ENCODE assay signal across 8 cellular contexts in the genomic region with DNA sequence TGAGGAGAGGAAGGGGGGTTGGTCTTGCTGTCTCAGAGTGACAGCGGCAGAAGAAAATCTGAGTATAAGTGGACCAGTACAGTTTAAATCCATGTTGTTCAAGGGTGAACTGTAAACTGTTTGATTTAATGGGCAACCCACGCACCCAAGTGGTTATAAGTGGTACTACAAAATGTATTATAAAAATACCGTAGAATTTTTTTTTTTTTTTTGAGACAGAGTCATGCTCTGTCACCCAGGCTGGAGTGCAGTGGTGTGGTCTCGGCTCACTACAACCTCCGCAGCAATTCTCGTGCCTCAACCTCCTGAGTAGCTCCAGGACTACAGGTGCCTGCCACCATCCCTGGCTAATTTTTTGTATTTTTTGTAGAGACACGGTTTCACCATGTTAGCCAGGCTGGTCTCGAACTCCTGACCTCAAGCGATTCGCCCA. TPM values are rescaled to one million over a fixed set of nuclear protein-coding genes. Genes with fewer than 3 reads are reported as not detected.
DNase-seq lines count a peak whose midpoint lies in the region; ATAC-seq and TF ChIP-seq lines count a peak whose summit lies in the region.

No MANE protein-coding gene starts in this region.

- H3K4me3 ChIP-seq in SU-DHL-6 (ENCODE audit: insufficient read depth, low read length, poor library complexity, severe bottlenecking) (no peak overlapping the region), tibial nerve (no peak overlapping the region)

- CTCF ChIA-PET in activated CD4-positive, alpha-beta T cell treated with anti-CD3 and anti-CD28 coated beads for 36 hours (lab: Charles Lee), result interaction anchor here (0.6 to 2.0 kb wide), 12 partner anchors 11 to 295 kb away, joined by 3 to 6 read pairs (median 3); a partner anchor contains a TSS

- H3K36me3 Mint-ChIP-seq in activated CD4-positive, alpha-beta T cell treated with anti-CD3 and anti-CD28 coated beads for 36 hours (ENCODE audit: low read depth), result peaks cover 14% of the 10 kb centered on the region
- peaks cover 10% of the 10 kb centered on the region for H3K36me3 Mint-ChIP-seq in memory B cell

- DNase-seq in activated CD4-positive, alpha-beta T cell treated with anti-CD3 and anti-CD28 coated beads for 36 hours, result peak; percentile 56
- DNase-seq in activated CD4-positive, alpha-beta T cell treated with anti-CD3 and anti-CD28 coated beads for 1 hour, result no peak
- DNase-seq in NCI-H128 (lab: John Stamatoyannopoulos, UW; ENCODE audit: unreplicated experiment) (peak; percentile 47), memory B cell (ENCODE audit: low spot score in 2 of 2) (peak in 1 of 2 donors; percentile 50), tibial nerve (ENCODE audit: low spot score in 2 of 2) (peak in 1 of 2 donors; percentile 53)
- DNase-seq in central memory CD4-positive, alpha-beta T cell, result peak; percentile 56

- H4K20me1 ChIP-seq in SU-DHL-6 (ENCODE audit: low read depth, low read length), result no peaks in the 10 kb centered on the region

- H3K27ac ChIP-seq in SU-DHL-6 (ENCODE audit: low read depth, low read length) (no peak overlapping the region), tibial nerve (no peak overlapping the region)

- no peak for TF ChIP-seq POLR2A in tibial nerve (IDR thresholded peaks at IDR 0.05)

- H3K4me3 Mint-ChIP-seq in activated CD4-positive, alpha-beta T cell treated with anti-CD3 and anti-CD28 coated beads for 36 hours, result peak overlapping the region; percentile 33
- no peak overlapping the region for H3K4me3 Mint-ChIP-seq in memory B cell

- H3K9me2 ChIP-seq in SU-DHL-6 (replicated peaks; ENCODE audit: insufficient read depth, low read length), result no peaks in the 10 kb centered on the region

- POLR2A ChIA-PET in activated CD4-positive, alpha-beta T cell treated with anti-CD3 and anti-CD28 coated beads for 36 hours (lab: Charles Lee), result no interaction called here

- H3K27me3 ChIP-seq in SU-DHL-6 (ENCODE audit: low read length) (no peaks in the 10 kb centered on the region), tibial nerve (no peaks in the 10 kb centered on the region)

- peak; percentile 24 for ATAC-seq in activated CD4-positive, alpha-beta T cell treated with anti-CD3 and anti-CD28 coated beads for 36 hours
- ATAC-seq in memory B cell (ENCODE audit: low read depth), result peak; percentile 14
- no peak for ATAC-seq in GM21737 (IDR thresholded peaks at IDR 0.05; ENCODE audit: unreplicated experiment)

- H3K9ac ChIP-seq in SU-DHL-6 (ENCODE audit: low read length), result no peak overlapping the region

- H3K4me1 ChIP-seq in tibial nerve, result peaks cover 0 to 38% (median 16%) of the 10 kb centered on the region in 4 donors

- 0 out of 2 replicates have a peak, but pooled peaks cover 3% of the 10 kb centered on the region for H3K79me2 ChIP-seq in SU-DHL-6 (ENCODE audit: insufficient read depth, low read length)

- TF ChIP-seq CTCF in SU-DHL-6 (IDR thresholded peaks at IDR 0.05; ENCODE audit: insufficient read depth, low read length, poor library complexity, severe bottlenecking) (peak; percentile 22), tibial nerve (IDR thresholded peaks at IDR 0.05) (peak; percentile 50 to 69 (median 61))

- peaks cover 30% of the 10 kb centered on the region for H3K4me1 Mint-ChIP-seq in activated CD4-positive, alpha-beta T cell treated with anti-CD3 and anti-CD28 coated beads for 36 hours
- peaks cover 24% of the 10 kb centered on the region for H3K4me1 Mint-ChIP-seq in memory B cell

- peak overlapping the region; percentile 20 for H3K4me2 ChIP-seq in SU-DHL-6 (ENCODE audit: low read depth, low read length, poor library complexity, severe bottlenecking)

- intact Hi-C loops in activated CD4-positive, alpha-beta T cell treated with anti-CD3 and anti-CD28 coated beads for 36 hours (cut with DNase I, micrococcal nuclease), result loop anchor here (1.0 to 5.0 kb wide), 4 partner anchors 308 to 462 kb away; a partner anchor contains a TSS

- peaks cover 35% of the 10 kb centered on the region for H3F3A ChIP-seq in SU-DHL-6 (ENCODE audit: insufficient read depth)

- H2AFZ ChIP-seq in SU-DHL-6 (ENCODE audit: low read depth, low read length, severe bottlenecking), result no peak overlapping the region

- no peak overlapping the region for H3K27ac Mint-ChIP-seq in activated CD4-positive, alpha-beta T cell treated with anti-CD3 and anti-CD28 coated beads for 36 hours
- no peak overlapping the region for H3K27ac Mint-ChIP-seq in memory B cell

- H3K36me3 ChIP-seq in SU-DHL-6 (ENCODE audit: low read length), result no peaks in the 10 kb centered on the region
- H3K36me3 ChIP-seq in tibial nerve, result peaks cover 0 to 16% (median 0%) of the 10 kb centered on the region in 3 donors

- no peak for TF ChIP-seq EP300 in tibial nerve (IDR thresholded peaks at IDR 0.05)

- H3K9me3 Mint-ChIP-seq in activated CD4-positive, alpha-beta T cell treated with anti-CD3 and anti-CD28 coated beads for 36 hours (ENCODE audit: low read depth), result no peaks in the 10 kb centered on the region
- H3K9me3 Mint-ChIP-seq in memory B cell, result no peaks in the 10 kb centered on the region

- H3K27me3 Mint-ChIP-seq in activated CD4-positive, alpha-beta T cell treated with anti-CD3 and anti-CD28 coated beads for 36 hours, result no peaks in the 10 kb centered on the region
- no peaks in the 10 kb centered on the region for H3K27me3 Mint-ChIP-seq in memory B cell

- 37% methylated on average over 10 of the region's 10 CpGs for WGBS in tibial nerve, 2 donors

- H3K9me3 ChIP-seq in SU-DHL-6 (ENCODE audit: insufficient read depth, low read length), result no peaks in the 10 kb centered on the region
- no peaks in the 10 kb centered on the region for H3K9me3 ChIP-seq in tibial nerve

RNA-seq across cellular contexts. Expression of a gene that starts 2.1 kb away (rescaled TPM):
- total RNA-seq in activated CD4-positive, alpha-beta T cell treated with anti-CD3 and anti-CD28 coated beads for 36 hours, result 10 to 100 TPM; 34.4 to 37.0 TPM
- total RNA-seq in tibial nerve, result 10 to 100 TPM in 3 of 4 donors, 1 to 10 TPM in 1; 4.3 to 30.6 (median 17.9) TPM

RNA-seq across cellular contexts. Expression of a gene that starts 40.1 kb away (rescaled TPM):
- total RNA-seq in activated CD4-positive, alpha-beta T cell treated with anti-CD3 and anti-CD28 coated beads for 36 hours, result 10 to 100 TPM; 47.0 to 63.3 TPM
- 10 to 100 TPM; 10.3 to 14.9 (median 12.1) TPM for total RNA-seq in tibial nerve
